ENCODE assay signal across 9 cellular contexts in the genomic region with DNA sequence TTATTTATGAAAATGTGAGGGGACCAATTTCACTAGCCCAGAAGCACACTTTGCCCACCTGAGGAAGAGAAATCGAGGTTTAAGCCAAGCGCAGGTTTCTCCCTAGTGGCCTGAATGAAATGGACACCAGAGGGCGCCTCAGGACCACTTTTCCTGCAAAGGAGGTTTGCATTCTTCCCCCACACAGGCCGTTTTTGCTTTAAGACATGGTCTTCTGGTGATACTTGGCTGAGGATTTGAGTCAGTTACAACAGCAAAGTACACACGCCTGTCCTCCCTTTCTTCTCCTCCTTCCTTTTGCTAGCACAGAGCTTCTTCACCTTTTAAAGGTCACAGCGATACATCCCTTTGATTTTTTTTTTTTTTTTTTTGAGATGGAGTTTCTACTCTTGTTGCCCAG. TPM values are rescaled to one million over a fixed set of nuclear protein-coding genes. Genes with fewer than 3 reads are reported as not detected.
A peak's percentile ranks its signal among the peaks of the same experiment; 100 is the strongest.
DNase-seq lines count a peak whose midpoint lies in the region; ATAC-seq and TF ChIP-seq lines count a peak whose summit lies in the region.
"Had no signal": no experiment of that assay in that cellular context is flagged by ENCODE, and none has a peak within 500 bp of the region (broad histone marks: within the 10 kb centered on the region; RNA-seq: fewer than 3 reads in every experiment).

No MANE protein-coding gene starts in this region.

- H3K27ac Mint-ChIP-seq in Calu3 (ENCODE audit: unreplicated experiment) (no peak overlapping the region), IgD-negative memory B cell (peak overlapping the region in 2 of 3 donors; percentile 54 to 63), nephron progenitor cell (no peak overlapping the region)

- intact Hi-C loops in Calu3 (cut with micrococcal nuclease; ENCODE audit: unreplicated experiment), result loop anchor here (5.0 kb wide), 2 partner anchors 184 to 234 kb away; no protein-coding TSS in a partner anchor

- H3K9me3 Mint-ChIP-seq in Calu3 (ENCODE audit: low read depth, unreplicated experiment) (no peaks in the 10 kb centered on the region), IgD-negative memory B cell (no peaks in the 10 kb centered on the region), nephron progenitor cell (no peaks in the 10 kb centered on the region)

- H3K4me1 Mint-ChIP-seq in Calu3 (ENCODE audit: low read depth, unreplicated experiment) (peaks cover 18% of the 10 kb centered on the region), IgD-negative memory B cell (peaks cover 2 to 5% (median 4%) of the 10 kb centered on the region in 3 donors), nephron progenitor cell (peaks cover 11% of the 10 kb centered on the region)

- H3K36me3 Mint-ChIP-seq in Calu3 (ENCODE audit: insufficient read depth, unreplicated experiment), result peaks cover 7% of the 10 kb centered on the region
- H3K36me3 Mint-ChIP-seq in IgD-negative memory B cell, result no peaks in the 10 kb centered on the region
- peaks cover 12% of the 10 kb centered on the region for H3K36me3 Mint-ChIP-seq in nephron progenitor cell (ENCODE audit: low read depth)

- H3K4me3 Mint-ChIP-seq in Calu3 (ENCODE audit: low read depth, unreplicated experiment) (no peak overlapping the region), IgD-negative memory B cell (no peak overlapping the region), nephron progenitor cell (no peak overlapping the region)

- no TSS peak for BruUV-seq in Calu3 (replicated peaks; lab: Mats Ljungman, UMichigan)

- DNase-seq in Calu3 (peak; percentile 77), OCI-M1 (lab: John Stamatoyannopoulos, UW) (peak; percentile 86), fibroblast of gingiva (ENCODE audit: low read depth) (peak; percentile 70), nephron progenitor cell (peak; percentile 91)
- DNase-seq in activated T-cell treated with anti-CD3 and anti-CD28 coated beads, Interleukin-2, amount 50 U/mL, for 1 hour, result peak; percentile 80
- peak; percentile 46 to 80 (median 69) for DNase-seq in stimulated activated naive CD4-positive, alpha-beta T cell (lab: John Stamatoyannopoulos, UW)

- CTCF ChIA-PET in Calu3 (lab: Charles Lee), result no interaction called here

- TF ChIP-seq CTCF in Calu3 (IDR thresholded peaks at IDR 0.05; ENCODE audit: unreplicated experiment), result peak; percentile 79
- TF ChIP-seq CTCF in nephron progenitor cell (IDR thresholded peaks at IDR 0.05), result peak; percentile 88

- H3K27me3 Mint-ChIP-seq in Calu3 (ENCODE audit: unreplicated experiment) (no peaks in the 10 kb centered on the region), IgD-negative memory B cell (no peaks in the 10 kb centered on the region), nephron progenitor cell (ENCODE audit: low read depth, poor library complexity) (peaks cover 7% of the 10 kb centered on the region)

- no peak for ATAC-seq in HG02642 (IDR thresholded peaks at IDR 0.05; ENCODE audit: poor library complexity, unreplicated experiment)

RNA-seq across cellular contexts. Expression of gene PLA2G2E, which starts 5.4 kb away (rescaled TPM):
- total RNA-seq in Calu3 (2022), result not detected in 2 replicates
- polyA plus RNA-seq in IgD-negative memory B cell, result not detected
- total RNA-seq: activated CD8-positive, alpha-beta memory T cell treated with anti-CD3 and anti-CD28 coated beads for 36 hours had no signal

RNA-seq across cellular contexts. Expression of gene OTUD3, which starts 35.9 kb away (rescaled TPM):
- 7.4 and 14.7 TPM in 2 replicates for total RNA-seq in Calu3 (2022)
- 2.9 TPM for polyA plus RNA-seq in IgD-negative memory B cell

Comparison
In these comparisons a context has a peak if more than half of its experiments do, and no peak if none do; other contexts are left out.
1. H3K27ac Mint-ChIP-seq: peak in IgD-negative memory B cell (2 of 3); none in Calu3 (single experiment) and nephron progenitor cell (single experiment).
2. Peak in every context shown above with its lines, with median percentiles within 50 percentile points of each other: DNase-seq.